Comparison of ENCODE assay signal across 9 cellular contexts in the genomic region with DNA sequence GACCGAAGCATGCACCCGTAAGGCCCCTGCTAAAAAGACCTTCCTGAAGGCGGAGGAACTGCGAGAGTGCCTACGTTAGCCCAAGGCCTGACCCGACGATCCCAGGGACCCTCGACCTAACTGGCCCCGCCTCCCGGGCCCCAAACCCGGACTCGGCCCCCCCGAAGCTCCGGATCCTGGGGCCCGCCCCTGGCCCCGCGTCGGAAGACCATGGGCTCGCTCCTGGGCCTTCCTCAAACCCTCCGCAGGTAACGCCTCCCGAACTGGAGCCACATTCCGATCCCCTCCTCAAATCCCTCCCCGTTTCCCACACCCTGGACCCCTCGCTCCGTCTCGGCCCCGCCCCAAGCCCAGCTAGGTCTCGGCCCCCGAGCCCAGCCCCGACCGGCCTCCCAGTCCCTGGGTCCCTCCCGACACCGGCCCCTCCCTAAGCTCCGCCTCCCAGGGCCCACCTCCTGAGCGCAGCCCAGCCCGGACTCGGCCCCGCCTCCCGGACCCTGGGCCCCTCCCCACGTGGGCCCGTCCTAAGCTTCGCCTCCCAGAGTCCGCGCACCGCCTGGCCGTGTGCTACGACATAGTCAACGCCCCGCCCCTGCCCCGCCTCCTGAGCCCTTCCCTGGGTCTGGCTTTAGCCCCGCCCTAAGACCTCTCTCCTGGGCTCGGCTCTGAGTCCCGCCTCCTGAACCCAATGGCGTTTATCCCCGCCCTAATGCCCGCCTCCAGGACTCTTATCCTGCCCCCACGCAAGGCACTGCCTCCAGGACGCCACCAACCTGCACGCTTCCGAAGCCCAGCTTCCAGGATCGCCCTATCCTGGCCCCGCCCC. TPM values are rescaled to one million over a fixed set of nuclear protein-coding genes. Genes with fewer than 3 reads are reported as not detected.
DNase-seq lines count a peak whose midpoint lies in the region; ATAC-seq, FAIRE-seq and TF ChIP-seq lines count a peak whose summit lies in the region.
"Not testable (repeated sequence)": the region's sequence is repeated elsewhere in the genome, so short reads cannot be mapped to it uniquely, and the experiment has no call there.
"Had no signal": no experiment of that assay in that cellular context is flagged by ENCODE, and none has a peak within 500 bp of the region (broad histone marks: within the 10 kb centered on the region; RNA-seq: fewer than 3 reads in every experiment).

No MANE protein-coding gene starts in this region.

- dilution Hi-C loops in endothelial cell of umbilical vein (cut with MboI; ENCODE audit: extremely low pct_ligation_motif_present, low sequenced_read_pairs): not testable (repeated sequence)

- FAIRE-seq in A204.1 (lab: Jason Lieb, UNC): peak; percentile 99
- not testable (repeated sequence) for FAIRE-seq in GM19239 (lab: Jason Lieb, UNC); endothelial cell of umbilical vein (lab: Jason Lieb, UNC)

- CTCF ChIA-PET in endothelial cell of umbilical vein (lab: Charles Lee): interaction anchor here (0.8 kb wide), 1 partner anchor 152 kb away, joined by 3 read pairs; no protein-coding TSS in a partner anchor

- not testable (repeated sequence) for TF ChIP-seq POLR2A in endothelial cell of umbilical vein (IDR thresholded peaks at IDR 0.05; ENCODE audit: low read depth, low read length); right lobe of liver (IDR thresholded peaks at IDR 0.05)

- not testable (repeated sequence) for H3K9me3 ChIP-seq in SK-N-MC (ENCODE audit: low read depth, low read length); endothelial cell of umbilical vein (replicated peaks; ENCODE audit: control insufficient read depth, insufficient read depth, low read length); right lobe of liver

- H3K27ac ChIP-seq in SK-N-MC: not testable (repeated sequence)
- H3K27ac ChIP-seq in endothelial cell of umbilical vein (ENCODE audit: insufficient read depth, low read depth, low read length) (peak overlapping the region; percentile 69), right lobe of liver (peak overlapping the region; percentile 64 to 76 (median 71))

- peak overlapping the region; percentile 83 for H2AFZ ChIP-seq in endothelial cell of umbilical vein (ENCODE audit: low read depth, low read length)

- H3K9me3 Mint-ChIP-seq in activated T-helper 2 cell treated with anti-CD3 and anti-CD28 coated beads, Interferon-gamma antibody, Interleukin-2, Interleukin-4, amounts not matched to agents 10 μg/mL and 5 μg/mL and 100 μg/mL, durations not matched to agents 14 hours and 24 hours and 36 hours: not testable (repeated sequence)

- not testable (repeated sequence) for BruUV-seq in endothelial cell of umbilical vein (replicated peaks; lab: Mats Ljungman, UMichigan)

- H3K27me3 ChIP-seq in endothelial cell of umbilical vein (ENCODE audit: control insufficient read depth in 2 of 2, insufficient read depth in 2 of 2, low read length in 2 of 2); right lobe of liver: not testable (repeated sequence)

- POLR2A ChIA-PET in endothelial cell of umbilical vein (lab: Charles Lee): not testable (repeated sequence)

- H3K9me1 ChIP-seq in endothelial cell of umbilical vein (replicated peaks; ENCODE audit: control insufficient read depth, extremely low read depth, insufficient read depth, low read length): not testable (repeated sequence)

- not testable (repeated sequence) for H3K79me2 ChIP-seq in endothelial cell of umbilical vein (ENCODE audit: control insufficient read depth, insufficient read depth, low read length)

- ATAC-seq in right lobe of liver: peak; percentile 89 to 95 (median 92)

- peak overlapping the region; percentile 64 for H3K4me2 ChIP-seq in endothelial cell of umbilical vein (ENCODE audit: insufficient read depth, low read length)

- not testable (repeated sequence) for H3K27me3 Mint-ChIP-seq in activated T-helper 2 cell treated with anti-CD3 and anti-CD28 coated beads, Interferon-gamma antibody, Interleukin-2, Interleukin-4, amounts not matched to agents 10 μg/mL and 5 μg/mL and 100 μg/mL, durations not matched to agents 14 hours and 24 hours and 36 hours (ENCODE audit: low read depth)

- not testable (repeated sequence) for H3K9ac ChIP-seq in SK-N-MC (ENCODE audit: insufficient read length); endothelial cell of umbilical vein (replicated peaks; ENCODE audit: extremely low read depth, insufficient read depth, low read length)

- H3K4me1 ChIP-seq in endothelial cell of umbilical vein (ENCODE audit: control insufficient read depth, extremely low read depth, insufficient read depth, low read length); right lobe of liver: not testable (repeated sequence)

- not testable (repeated sequence) for H4K20me1 ChIP-seq in endothelial cell of umbilical vein (replicated peaks; ENCODE audit: control insufficient read depth, extremely low read depth, insufficient read depth, low read length)

- intact Hi-C loops in activated T-helper 2 cell treated with anti-CD3 and anti-CD28 coated beads, Interferon-gamma antibody, Interleukin-2, Interleukin-4, amounts not matched to agents 10 μg/mL and 5 μg/mL and 100 μg/mL, durations not matched to agents 14 hours and 24 hours and 36 hours (cut with micrococcal nuclease); endothelial cell of umbilical vein (cut with micrococcal nuclease); right lobe of liver (cut with DNase I): not testable (repeated sequence)

- not testable (repeated sequence) for H3K36me3 Mint-ChIP-seq in activated T-helper 2 cell treated with anti-CD3 and anti-CD28 coated beads, Interferon-gamma antibody, Interleukin-2, Interleukin-4, amounts not matched to agents 10 μg/mL and 5 μg/mL and 100 μg/mL, durations not matched to agents 14 hours and 24 hours and 36 hours (ENCODE audit: low read depth)

- peak overlapping the region; percentile 92 for H3K4me3 Mint-ChIP-seq in activated T-helper 2 cell treated with anti-CD3 and anti-CD28 coated beads, Interferon-gamma antibody, Interleukin-2, Interleukin-4, amounts not matched to agents 10 μg/mL and 5 μg/mL and 100 μg/mL, durations not matched to agents 14 hours and 24 hours and 36 hours (ENCODE audit: low read depth)

- H3K27ac Mint-ChIP-seq in activated T-helper 2 cell treated with anti-CD3 and anti-CD28 coated beads, Interferon-gamma antibody, Interleukin-2, Interleukin-4, amounts not matched to agents 10 μg/mL and 5 μg/mL and 100 μg/mL, durations not matched to agents 14 hours and 24 hours and 36 hours: peak overlapping the region; percentile 98

- WGBS in right lobe of liver (ENCODE audit: insufficient coverage, low coverage, low lambda C conversion rate, missing lambda C conversion rate): 0% methylated on average over 9 of the region's 63 CpGs

- peak; percentile 9 for DNase-seq in GM19239 (ENCODE audit: insufficient read length, low spot score)
- peak; percentile 91 for DNase-seq in LHCN-M2 (ENCODE audit: low read depth)
- not testable (repeated sequence) for DNase-seq in SK-N-MC (ENCODE audit: low read depth, low spot score)
- DNase-seq in activated T-helper 2 cell treated with anti-CD3 and anti-CD28 coated beads, Interferon-gamma antibody, Interleukin-2, Interleukin-4, amounts not matched to agents 10 μg/mL and 5 μg/mL and 100 μg/mL, durations not matched to agents 14 hours and 24 hours and 36 hours (ENCODE audit: low spot score): peak; percentile 95
- DNase-seq in endothelial cell of umbilical vein (ENCODE audit: low read depth, low spot score): peak; percentile 81
- DNase-seq in right lobe of liver: peak; percentile 99 to 100 (median 100)
- peak; percentile 96 for DNase-seq in stimulated activated CD4-positive, alpha-beta T cell treated with anti-CD3 and anti-CD28 coated beads, Interleukin-12 subunit alpha, Interleukin-12 subunit beta, amount 100 ng/mL, for 4 hours

- H3K4me1 Mint-ChIP-seq in activated T-helper 2 cell treated with anti-CD3 and anti-CD28 coated beads, Interferon-gamma antibody, Interleukin-2, Interleukin-4, amounts not matched to agents 10 μg/mL and 5 μg/mL and 100 μg/mL, durations not matched to agents 14 hours and 24 hours and 36 hours (ENCODE audit: low read depth): peaks cover 19% of the 10 kb centered on the region

- H3K4me3 ChIP-seq in SK-N-MC (peak overlapping the region; percentile 64), endothelial cell of umbilical vein (replicated peaks in 1 of 3; ENCODE audit: insufficient read depth in 1 of 3, low read depth in 1 of 3, low read length in 3 of 3) (peak overlapping the region; percentile 14 to 54 (median 39)), right lobe of liver (peak overlapping the region; percentile 50 to 97 (median 66))

- TF ChIP-seq CTCF in endothelial cell of umbilical vein (IDR thresholded peaks at IDR 0.05; ENCODE audit: extremely low read depth in 1 of 2, insufficient read depth in 1 of 2, low read depth in 1 of 2, low read length in 2 of 2); right lobe of liver (IDR thresholded peaks at IDR 0.05): not testable (repeated sequence)

- H3K36me3 ChIP-seq in SK-N-MC (ENCODE audit: insufficient read depth, low read length); endothelial cell of umbilical vein (ENCODE audit: control insufficient read depth in 2 of 2, extremely low read depth in 1 of 2, insufficient read depth in 2 of 2, low read length in 2 of 2); right lobe of liver: not testable (repeated sequence)

RNA-seq across cellular contexts. Expression of a gene that starts 17.8 kb away (rescaled TPM):
- not detected in 2 replicates for total RNA-seq in LHCN-M2 (2014; rRNA removed)
- polyA plus RNA-seq in LHCN-M2 (2012): not detected
- total RNA-seq in activated T-helper 2 cell treated with anti-CD3 and anti-CD28 coated beads, Interferon-gamma antibody, Interleukin-2, Interleukin-4, amounts not matched to agents 10 μg/mL and 5 μg/mL and 100 μg/mL, durations not matched to agents 14 hours and 24 hours and 36 hours: not detected in 2 replicates
- not detected in 2 replicates for total RNA-seq in endothelial cell of umbilical vein
- not detected in 2 replicates for polyA plus RNA-seq in endothelial cell of umbilical vein
- not detected in 2 replicates for polyA plus RNA-seq in endothelial cell of umbilical vein (2011; cell fraction: cytosol; rRNA removed)
- not detected in 2 replicates for polyA plus RNA-seq in endothelial cell of umbilical vein (2011; cell fraction: nucleus; rRNA removed)
- not detected in 2 replicates for polyA plus RNA-seq in endothelial cell of umbilical vein (2012)
- not detected in 2 replicates for polyA minus RNA-seq in endothelial cell of umbilical vein
- not detected for polyA minus RNA-seq in endothelial cell of umbilical vein (2011; cell fraction: cytosol; rRNA and poly(A)+ RNA removed)
- polyA minus RNA-seq in endothelial cell of umbilical vein (2011; cell fraction: nucleus; rRNA and poly(A)+ RNA removed): not detected in 2 replicates
- total RNA-seq in right lobe of liver: not detected
- total RNA-seq: A172 had no signal

RNA-seq across cellular contexts. Expression of a gene that starts 58.1 kb away (rescaled TPM):
- total RNA-seq in LHCN-M2 (2014; rRNA removed): not detected in 2 replicates
- not detected for polyA plus RNA-seq in LHCN-M2 (2012)
- not detected in 2 replicates for total RNA-seq in activated T-helper 2 cell treated with anti-CD3 and anti-CD28 coated beads, Interferon-gamma antibody, Interleukin-2, Interleukin-4, amounts not matched to agents 10 μg/mL and 5 μg/mL and 100 μg/mL, durations not matched to agents 14 hours and 24 hours and 36 hours
- not detected in 2 replicates for total RNA-seq in endothelial cell of umbilical vein
- not detected in 2 replicates for polyA plus RNA-seq in endothelial cell of umbilical vein
- polyA plus RNA-seq in endothelial cell of umbilical vein (2011; cell fraction: cytosol; rRNA removed): not detected in 2 replicates
- polyA plus RNA-seq in endothelial cell of umbilical vein (2011; cell fraction: nucleus; rRNA removed): not detected in 2 replicates
- polyA plus RNA-seq in endothelial cell of umbilical vein (2012): not detected in 2 replicates
- not detected in 2 replicates for polyA minus RNA-seq in endothelial cell of umbilical vein
- polyA minus RNA-seq in endothelial cell of umbilical vein (2011; cell fraction: cytosol; rRNA and poly(A)+ RNA removed): not detected
- not detected in 2 replicates for polyA minus RNA-seq in endothelial cell of umbilical vein (2011; cell fraction: nucleus; rRNA and poly(A)+ RNA removed)
- not detected for total RNA-seq in right lobe of liver
- total RNA-seq: A172 had no signal
